In genomic region chr10:132308588-132309451, GRCh38 we compare ENCODE assay signal across 8 cellular contexts. TPM values are rescaled to one million over a fixed set of nuclear protein-coding genes. Genes with fewer than 3 reads are reported as not detected.
DNase-seq lines count a peak whose midpoint lies in the region; ATAC-seq, FAIRE-seq and TF ChIP-seq lines count a peak whose summit lies in the region.

No MANE protein-coding gene starts in this region.

- H3K27ac Mint-ChIP-seq in activated CD4-positive, alpha-beta memory T cell treated with anti-CD3 and anti-CD28 coated beads, Interleukin-2, amount 10 ng/mL, durations not matched to agents 7 days and 5 days = no peak overlapping the region

- H3K4me1 ChIP-seq in heart right ventricle = peaks cover 4 to 19% (median 17%) of the 10 kb centered on the region in 9 donors
- peaks cover 0 to 19% (median 16%) of the 10 kb centered on the region in 4 donors for H3K4me1 ChIP-seq in sigmoid colon

- peaks cover 35% of the 10 kb centered on the region for H3K27me3 Mint-ChIP-seq in activated CD4-positive, alpha-beta memory T cell treated with anti-CD3 and anti-CD28 coated beads, Interleukin-2, amount 10 ng/mL, durations not matched to agents 7 days and 5 days

- intact Hi-C loops in heart right ventricle (cut with DNase I) (loop anchor here in 3 of 10 donors (2.0 kb wide), 1 partner anchor 22 kb away; no protein-coding TSS in a partner anchor), sigmoid colon (cut with DNase I) (loop anchor here (1.0 to 5.0 kb wide), 2 partner anchors 22 to 37 kb away; no protein-coding TSS in a partner anchor)

- peak; percentile 10 for ATAC-seq in GM19463 (IDR thresholded peaks at IDR 0.05; ENCODE audit: unreplicated experiment)
- peak in 3 of 8 donors; percentile 2 to 15 (median 3) for ATAC-seq in heart right ventricle
- no peak for ATAC-seq in HG03108 (IDR thresholded peaks at IDR 0.05; ENCODE audit: unreplicated experiment)

- peak overlapping the region; percentile 62 for H3K4me3 Mint-ChIP-seq in activated CD4-positive, alpha-beta memory T cell treated with anti-CD3 and anti-CD28 coated beads, Interleukin-2, amount 10 ng/mL, durations not matched to agents 7 days and 5 days

- H3K36me3 ChIP-seq in heart right ventricle = no peaks in the 10 kb centered on the region
- no peaks in the 10 kb centered on the region for H3K36me3 ChIP-seq in sigmoid colon

- CTCF ChIA-PET in activated CD4-positive, alpha-beta memory T cell treated with anti-CD3 and anti-CD28 coated beads, Interleukin-2, amount 10 ng/mL, durations not matched to agents 7 days and 5 days (lab: Charles Lee) = no interaction called here

- no peak for FAIRE-seq in urothelium cell line (lab: Jason Lieb, UNC)

- H3K4me1 Mint-ChIP-seq in activated CD4-positive, alpha-beta memory T cell treated with anti-CD3 and anti-CD28 coated beads, Interleukin-2, amount 10 ng/mL, durations not matched to agents 7 days and 5 days = peaks cover 10% of the 10 kb centered on the region

- no peaks in the 10 kb centered on the region for H3K9me3 Mint-ChIP-seq in activated CD4-positive, alpha-beta memory T cell treated with anti-CD3 and anti-CD28 coated beads, Interleukin-2, amount 10 ng/mL, durations not matched to agents 7 days and 5 days

- POLR2A ChIA-PET in activated CD4-positive, alpha-beta memory T cell treated with anti-CD3 and anti-CD28 coated beads, Interleukin-2, amount 10 ng/mL, durations not matched to agents 7 days and 5 days (lab: Charles Lee) = no interaction called here

- H3K27ac ChIP-seq in heart right ventricle = peak overlapping the region in 7 of 10 donors; percentile 60 to 80 (median 75)
- peak overlapping the region; percentile 80 to 89 (median 86) for H3K27ac ChIP-seq in sigmoid colon

- H3K9me3 ChIP-seq in heart right ventricle (peaks cover 0 to under 1% (median 0%) of the 10 kb centered on the region in 11 donors), sigmoid colon (no peaks in the 10 kb centered on the region)

- H3K4me3 ChIP-seq in heart right ventricle = peak overlapping the region; percentile 61 to 98 (median 88)
- H3K4me3 ChIP-seq in sigmoid colon = peak overlapping the region; percentile 75 to 92 (median 89)

- no peak for TF ChIP-seq EP300 in sigmoid colon (IDR thresholded peaks at IDR 0.05)

- no peak for TF ChIP-seq POLR2A in sigmoid colon (IDR thresholded peaks at IDR 0.05)

- 19% methylated on average over 59 to 60 of the region's 60 CpGs for WGBS in heart right ventricle, 2 donors
- 18 to 21% methylated on average over 60 of the region's 60 CpGs for WGBS in sigmoid colon, 2 donors

- TF ChIP-seq CTCF in heart right ventricle (IDR thresholded peaks at IDR 0.05) = no peak
- no peak for TF ChIP-seq CTCF in sigmoid colon (IDR thresholded peaks at IDR 0.05)

- DNase-seq in activated CD4-positive, alpha-beta memory T cell treated with anti-CD3 and anti-CD28 coated beads, Interleukin-2, amount 10 ng/mL, durations not matched to agents 7 days and 5 days = no peak
- DNase-seq in heart right ventricle = no peak
- DNase-seq in sigmoid colon = no peak
- no peak for DNase-seq in NCI-H748 (lab: John Stamatoyannopoulos, UW; ENCODE audit: unreplicated experiment)
- no peak for DNase-seq in HuH-7.5 (ENCODE audit: low spot score)
- DNase-seq in urothelium cell line (ENCODE audit: low spot score) = no peak

- H3K27me3 ChIP-seq in heart right ventricle (peaks cover 0 to 18% (median 0%) of the 10 kb centered on the region in 7 donors), sigmoid colon (no peaks in the 10 kb centered on the region)

- no peaks in the 10 kb centered on the region for H3K36me3 Mint-ChIP-seq in activated CD4-positive, alpha-beta memory T cell treated with anti-CD3 and anti-CD28 coated beads, Interleukin-2, amount 10 ng/mL, durations not matched to agents 7 days and 5 days (ENCODE audit: low read depth)

RNA-seq across cellular contexts. Expression of gene STK32C, which starts 1.1 kb away (rescaled TPM):
- 10 to 100 TPM; 17.4 to 18.2 TPM for total RNA-seq in activated CD4-positive, alpha-beta memory T cell treated with anti-CD3 and anti-CD28 coated beads, Interleukin-2, amount 10 ng/mL, durations not matched to agents 7 days and 5 days
- total RNA-seq in heart right ventricle = 1 to 10 TPM; 2.7 to 7.7 (median 5.7) TPM
- polyA plus RNA-seq in heart right ventricle = 1 to 10 TPM; 4.7 to 8.9 TPM
- 1 to 10 TPM; 4.3 to 8.4 (median 6.1) TPM for total RNA-seq in sigmoid colon
- polyA plus RNA-seq in sigmoid colon = 10 to 100 TPM; 10.4 to 12.8 (median 12.6) TPM

RNA-seq across cellular contexts. Expression of gene LRRC27, which starts 23.2 kb away (rescaled TPM):
- 1 to 10 TPM; 3.3 to 3.9 TPM for total RNA-seq in activated CD4-positive, alpha-beta memory T cell treated with anti-CD3 and anti-CD28 coated beads, Interleukin-2, amount 10 ng/mL, durations not matched to agents 7 days and 5 days
- total RNA-seq in heart right ventricle (1 to 10 TPM; 3.0 to 8.1 (median 4.7) TPM), sigmoid colon (10 to 100 TPM in 1 of 4 donors, 1 to 10 TPM in 3; 6.1 to 15.5 (median 8.1) TPM)
- polyA plus RNA-seq in heart right ventricle (1 to 10 TPM; 3.5 to 6.0 TPM), sigmoid colon (1 to 10 TPM; 1.4 to 6.2 (median 1.8) TPM)
